In the genomic region with DNA sequence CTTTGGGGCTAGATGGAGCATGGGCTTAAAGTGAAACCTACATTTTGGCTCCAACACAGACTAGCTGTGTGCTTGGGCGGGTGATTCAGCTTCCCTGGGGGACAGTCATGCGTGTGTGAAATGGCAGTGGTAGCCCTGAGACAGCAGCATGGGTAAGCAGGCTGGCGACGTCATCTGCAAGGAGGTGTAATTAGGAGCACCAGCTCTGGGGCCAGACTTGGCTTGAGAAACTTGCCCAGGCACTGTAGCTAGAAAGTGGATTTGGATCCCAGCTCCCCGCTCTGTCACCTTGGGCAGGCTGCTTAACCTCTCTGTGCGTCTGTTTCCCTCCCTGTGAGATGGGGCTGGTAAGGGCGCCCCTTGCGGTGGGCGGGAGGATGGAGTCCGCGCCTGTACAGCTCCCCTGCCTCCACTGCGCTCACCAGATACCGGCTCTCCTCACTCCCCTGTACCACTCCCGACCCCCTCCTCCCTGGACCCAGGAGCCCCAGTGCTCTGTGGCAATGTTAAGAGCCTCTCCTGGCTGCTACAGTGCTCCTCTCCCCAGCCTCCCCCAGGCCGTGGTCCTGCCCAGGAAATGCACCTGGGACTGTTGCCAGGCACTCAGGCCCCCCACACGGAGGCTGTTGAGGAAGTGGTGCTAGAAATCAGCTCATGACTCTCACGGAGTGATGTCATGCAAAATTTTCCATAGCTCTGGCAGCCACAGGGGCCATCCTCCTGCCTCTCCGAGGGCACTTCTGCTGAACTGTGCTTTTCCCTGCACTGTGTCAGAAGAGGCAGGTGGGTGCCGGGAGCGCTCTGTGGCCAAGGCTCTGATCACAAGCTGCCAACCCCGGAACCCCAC, we compare ENCODE assay signal across 8 cellular contexts. TPM values are rescaled to one million over a fixed set of nuclear protein-coding genes. Genes with fewer than 3 reads are reported as not detected.
DNase-seq lines count a peak whose midpoint lies in the region; ATAC-seq and TF ChIP-seq lines count a peak whose summit lies in the region.

No MANE protein-coding gene starts in this region.

- no peak overlapping the region for H3K4me3 Mint-ChIP-seq in type B pancreatic cell

- H3K27me3 Mint-ChIP-seq in type B pancreatic cell = no peaks in the 10 kb centered on the region

- peak; percentile 88 for ATAC-seq in GM21390 (IDR thresholded peaks at IDR 0.05; ENCODE audit: unreplicated experiment)

- no peak overlapping the region for H3K4me3 ChIP-seq in fibroblast of villous mesenchyme (ENCODE audit: low read depth, low read length)

- H3K36me3 Mint-ChIP-seq in type B pancreatic cell = peaks cover 3% of the 10 kb centered on the region

- no peaks in the 10 kb centered on the region for H3K9me3 Mint-ChIP-seq in type B pancreatic cell

- peaks cover 35% of the 10 kb centered on the region for H3K4me1 Mint-ChIP-seq in type B pancreatic cell (ENCODE audit: unreplicated experiment)

- TF ChIP-seq CTCF in fibroblast of villous mesenchyme (IDR thresholded peaks at IDR 0.05; ENCODE audit: insufficient read depth, low read depth, low read length) = peak; percentile 57
- peak; percentile 32 for TF ChIP-seq CTCF in type B pancreatic cell (conservative IDR thresholded peaks at IDR 0.05)

- H3K27ac Mint-ChIP-seq in type B pancreatic cell = peak overlapping the region; percentile 83

- DNase-seq in Caki2 (ENCODE audit: low read depth) = peak; percentile 93
- peak; percentile 99 for DNase-seq in HT1080 (ENCODE audit: low read depth)
- peak; percentile 99 for DNase-seq in RPMI7951 (ENCODE audit: low read depth)
- peak; percentile 66 for DNase-seq in activated T-helper 9 cell treated with anti-CD3 and anti-CD28 coated beads, Interleukin-2, amount 50 U/mL, for 16 hours (ENCODE audit: low read depth)
- DNase-seq in fibroblast of villous mesenchyme (ENCODE audit: low read depth) = peak; percentile 99
- DNase-seq in pons (ENCODE audit: low spot score) = peak; percentile 81
- no peak for DNase-seq in type B pancreatic cell (ENCODE audit: extremely low spot score, unreplicated experiment)

- in situ Hi-C loops in Caki2 (cut with HindIII; ENCODE audit: low pct_unique_long_range_greater_than_20kb, low sequenced_read_pairs) = no loop called here

RNA-seq across cellular contexts. Expression of a gene that starts 44.6 kb away (rescaled TPM):
- 14.2 and 21.3 TPM in 2 replicates for total RNA-seq in Caki2 (2014; rRNA removed; shearing (Covaris generic); ENCODE audit: low replicate concordance)
- 64.7 and 68.5 TPM in 2 replicates for total RNA-seq in HT1080 (2014; rRNA removed; shearing (Covaris generic))
- 57.0 and 58.7 TPM in 2 replicates for polyA plus RNA-seq in HT1080 (2015; cell fraction: cytosol; rRNA removed)
- 89.2 and 95.8 TPM in 2 replicates for polyA plus RNA-seq in HT1080 (2015; cell fraction: nucleus; rRNA removed)
- total RNA-seq in RPMI7951 (2014; rRNA removed; shearing (Covaris generic)) = 47.8 and 50.3 TPM in 2 replicates
- total RNA-seq in fibroblast of villous mesenchyme = 36.7 and 53.1 TPM in 2 replicates
- 17.0 and 31.2 TPM in 2 replicates for total RNA-seq in type B pancreatic cell (ENCODE audit: low replicate concordance)
